ENCODE assay signal across 26 cellular contexts in genomic region chr2:19750136-19750535, GRCh38.
"Had no signal": no experiment of that assay in that cellular context is flagged by ENCODE, and none has a peak within 500 bp of the region (broad histone marks: within the 10 kb centered on the region; RNA-seq: fewer than 3 reads in every experiment).

No MANE protein-coding gene starts in this region.

- H3K4me1 Mint-ChIP-seq: naive B cell; natural killer cell; stimulated activated memory B cell treated with anti-CD40 and anti-IgM and Interleukin-4, amounts not matched to agents 10 μg/mL and 1 μg/mL and 100 μg/mL, for 72 hours; stimulated activated naive CD8-positive, alpha-beta T cell treated with anti-CD3 and anti-CD28 coated beads, Interleukin-15, amount 100 ng/mL, for 72 hours had no signal

- H3K36me3 ChIP-seq: left lung, lower lobe of right lung, ovary, right atrium auricular region, right lobe of liver, tibial nerve had no signal

- H3K4me1 ChIP-seq: lower lobe of right lung, right lobe of liver had no signal

- H3K4me3 Mint-ChIP-seq: mesothelial cell of epicardium; naive B cell; natural killer cell; nephron progenitor cell; stimulated activated memory B cell treated with anti-CD40 and anti-IgM and Interleukin-4, amounts not matched to agents 10 μg/mL and 1 μg/mL and 100 μg/mL, for 72 hours; stimulated activated naive CD8-positive, alpha-beta T cell treated with anti-CD3 and anti-CD28 coated beads, Interleukin-15, amount 100 ng/mL, for 72 hours; type B pancreatic cell had no signal

- H3K27ac ChIP-seq: left lung, lower lobe of right lung, ovary, right atrium auricular region, right lobe of liver, tibial nerve had no signal

- H3K36me3 Mint-ChIP-seq: mesothelial cell of epicardium; naive B cell; natural killer cell; stimulated activated memory B cell treated with anti-CD40 and anti-IgM and Interleukin-4, amounts not matched to agents 10 μg/mL and 1 μg/mL and 100 μg/mL, for 72 hours; type B pancreatic cell had no signal

- H3K27me3 ChIP-seq: left lung, ovary, right atrium auricular region, right lobe of liver, tibial nerve had no signal

- H3K27ac Mint-ChIP-seq: mesothelial cell of epicardium; naive B cell; natural killer cell; nephron progenitor cell; progenitor cell of endocrine pancreas; stimulated activated memory B cell treated with anti-CD40 and anti-IgM and Interleukin-4, amounts not matched to agents 10 μg/mL and 1 μg/mL and 100 μg/mL, for 72 hours; type B pancreatic cell had no signal

- H3K4me3 ChIP-seq: left lung, lower lobe of right lung, ovary, right atrium auricular region, right lobe of liver, smooth muscle cell, tibial nerve had no signal

- H3K9me3 Mint-ChIP-seq: mesothelial cell of epicardium; natural killer cell; nephron progenitor cell; stimulated activated memory B cell treated with anti-CD40 and anti-IgM and Interleukin-4, amounts not matched to agents 10 μg/mL and 1 μg/mL and 100 μg/mL, for 72 hours; stimulated activated naive CD8-positive, alpha-beta T cell treated with anti-CD3 and anti-CD28 coated beads, Interleukin-15, amount 100 ng/mL, for 72 hours had no signal

- H3K4me2 ChIP-seq: smooth muscle cell had no signal

- ATAC-seq: left colon; left lung; lower lobe of right lung; natural killer cell; right lobe of liver; stimulated activated memory B cell treated with anti-CD40 and anti-IgM and Interleukin-4, amounts not matched to agents 10 μg/mL and 1 μg/mL and 100 μg/mL, for 72 hours; stimulated activated naive CD8-positive, alpha-beta T cell treated with anti-CD3 and anti-CD28 coated beads, Interleukin-15, amount 100 ng/mL, for 72 hours had no signal

- DNase-seq: hippocampal formation; kidney; left colon; left lung; lower lobe of right lung; mammary epithelial cell; mesenchymal stem cell; naive B cell; natural killer cell; nephron progenitor cell; ovary; right lobe of liver; stimulated activated CD4-positive, alpha-beta T cell treated with anti-CD3 and anti-CD28 coated beads, Interleukin-1b, Interleukin-23, amount 100 ng/mL, for 48 hours; stimulated activated CD4-positive, alpha-beta T cell treated with anti-CD3 and anti-CD28 coated beads, Interleukin-2, amount 100 ng/mL, for 48 hours; stimulated activated CD4-positive, alpha-beta T cell treated with anti-CD3 and anti-CD28 coated beads, Interleukin-4, amount 100 ng/mL, for 4 hours; stimulated activated CD8-positive, alpha-beta memory T cell treated with anti-CD3 and anti-CD28 coated beads, Interleukin-4, amount 100 ng/mL, for 48 hours; stimulated activated naive CD4-positive, alpha-beta T cell treated with Interleukin-2 at 50 U/mL for 16 hours; stimulated activated naive CD8-positive, alpha-beta T cell treated with anti-CD3 and anti-CD28 coated beads, Interleukin-15, amount 100 ng/mL, for 72 hours; substantia nigra had no signal

- H3K9me3 ChIP-seq: left lung, lower lobe of right lung, ovary, right atrium auricular region, right lobe of liver, tibial nerve had no signal
